Comparison of ENCODE assay signal across 28 cellular contexts in genomic region chr4:177809786-177810185, GRCh38.
"Had no signal": no experiment of that assay in that cellular context is flagged by ENCODE, and none has a peak within 500 bp of the region (broad histone marks: within the 10 kb centered on the region; RNA-seq: fewer than 3 reads in every experiment).

No MANE protein-coding gene starts in this region.

- H3K4me1 ChIP-seq: adrenal gland, body of pancreas, breast epithelium, SJCRH30 had no signal

- H3K27me3 ChIP-seq: adrenal gland, body of pancreas, breast epithelium, SJCRH30 had no signal

- FAIRE-seq: astrocyte had no signal

- H3K36me3 ChIP-seq: adrenal gland, breast epithelium, SJCRH30 had no signal

- H3K27ac ChIP-seq: adrenal gland, body of pancreas, breast epithelium, SJCRH30 had no signal

- H3K9me3 ChIP-seq: adrenal gland, body of pancreas, breast epithelium, SJCRH30, SK-N-SH had no signal

- ATAC-seq: activated CD8-positive, alpha-beta T cell treated with anti-CD3 and anti-CD28 coated beads for 36 hours; activated naive CD4-positive, alpha-beta T cell treated with anti-CD3 and anti-CD28 coated beads, Interleukin-2, amount 50 U/mL, for 72 hours; activated T-cell treated with anti-CD3 and anti-CD28 coated beads, Interleukin-2, amount 50 U/mL, for 72 hours; body of pancreas; Panc1; T-cell; T-helper 17 cell had no signal

- H3K4me3 ChIP-seq: adrenal gland, body of pancreas, breast epithelium, SJCRH30 had no signal

- DNase-seq: activated CD4-positive, alpha-beta T cell treated with anti-CD3 and anti-CD28 coated beads, Interleukin-2, amount 10 ng/mL, durations not matched to agents 24 days and 14 days; activated CD4-positive, alpha-beta T cell treated with anti-CD3 and anti-CD28 coated beads, Interleukin-2, amount 50 U/mL, for 4 hours; activated CD8-positive, alpha-beta T cell treated with anti-CD3 and anti-CD28 coated beads for 36 hours; activated gamma-delta T cell treated with Interleukin-2 at 50 U/mL for 16 hours; activated naive CD4-positive, alpha-beta T cell treated with anti-CD3 and anti-CD28 coated beads for 36 hours; activated T-cell treated with anti-CD3 and anti-CD28 coated beads, Interleukin-2, amount 50 U/mL, for 1 hour; activated T-cell treated with anti-CD3 and anti-CD28 coated beads, Interleukin-2, amount 50 U/mL, for 72 hours; adrenal gland; body of pancreas; Kasumi-1; KG1; NCI-H1105; NCI-H1417 treated with DMSO at 0.1 percent for 48 hours; NCI-H187 treated with DMSO at 0.1 percent for 48 hours; NCI-H2081; NCI-H226; NCI-H446 treated with DMSO at 0.1 percent for 48 hours; NCI-H524 treated with DMSO at 0.1 percent for 48 hours; SHP77; SJCRH30; SK-N-SH; T-cell; T-helper 17 cell had no signal

- H3K36me3 Mint-ChIP-seq: activated naive CD4-positive, alpha-beta T cell treated with anti-CD3 and anti-CD28 coated beads, Interleukin-2, amount 50 U/mL, for 72 hours; T-cell had no signal

- H3K27me3 Mint-ChIP-seq: activated CD4-positive, alpha-beta T cell treated with anti-CD3 and anti-CD28 coated beads, Interleukin-2, amount 10 ng/mL, durations not matched to agents 24 days and 14 days; activated CD8-positive, alpha-beta T cell treated with anti-CD3 and anti-CD28 coated beads for 36 hours; T-cell; T-helper 17 cell had no signal

- H3K4me1 Mint-ChIP-seq: activated CD4-positive, alpha-beta T cell treated with anti-CD3 and anti-CD28 coated beads, Interleukin-2, amount 10 ng/mL, durations not matched to agents 24 days and 14 days; T-cell; T-helper 17 cell had no signal

- H3K4me3 Mint-ChIP-seq: activated CD4-positive, alpha-beta T cell treated with anti-CD3 and anti-CD28 coated beads, Interleukin-2, amount 10 ng/mL, durations not matched to agents 24 days and 14 days; activated CD8-positive, alpha-beta T cell treated with anti-CD3 and anti-CD28 coated beads for 36 hours; activated naive CD4-positive, alpha-beta T cell treated with anti-CD3 and anti-CD28 coated beads for 36 hours; activated T-cell treated with anti-CD3 and anti-CD28 coated beads, Interleukin-2, amount 50 U/mL, for 72 hours; T-cell; T-helper 17 cell had no signal

- H3K27ac Mint-ChIP-seq: activated CD4-positive, alpha-beta T cell treated with anti-CD3 and anti-CD28 coated beads, Interleukin-2, amount 10 ng/mL, durations not matched to agents 24 days and 14 days; activated CD8-positive, alpha-beta T cell treated with anti-CD3 and anti-CD28 coated beads for 36 hours; activated naive CD4-positive, alpha-beta T cell treated with anti-CD3 and anti-CD28 coated beads for 36 hours; activated naive CD4-positive, alpha-beta T cell treated with anti-CD3 and anti-CD28 coated beads, Interleukin-2, amount 50 U/mL, for 72 hours; activated T-cell treated with anti-CD3 and anti-CD28 coated beads, Interleukin-2, amount 50 U/mL, for 72 hours; activated T-helper 2 cell treated with anti-CD3 and anti-CD28 coated beads, Interferon-gamma antibody, Interleukin-2, Interleukin-4, amounts not matched to agents 10 μg/mL and 5 μg/mL and 100 μg/mL, durations not matched to agents 14 hours and 24 hours and 36 hours; T-cell; T-helper 17 cell had no signal

- H3K9me3 Mint-ChIP-seq: activated CD4-positive, alpha-beta T cell treated with anti-CD3 and anti-CD28 coated beads, Interleukin-2, amount 10 ng/mL, durations not matched to agents 24 days and 14 days; activated naive CD4-positive, alpha-beta T cell treated with anti-CD3 and anti-CD28 coated beads for 36 hours; activated T-cell treated with anti-CD3 and anti-CD28 coated beads, Interleukin-2, amount 50 U/mL, for 72 hours; activated T-helper 2 cell treated with anti-CD3 and anti-CD28 coated beads, Interferon-gamma antibody, Interleukin-2, Interleukin-4, amounts not matched to agents 10 μg/mL and 5 μg/mL and 100 μg/mL, durations not matched to agents 14 hours and 24 hours and 36 hours; T-cell had no signal
